In the genomic region with DNA sequence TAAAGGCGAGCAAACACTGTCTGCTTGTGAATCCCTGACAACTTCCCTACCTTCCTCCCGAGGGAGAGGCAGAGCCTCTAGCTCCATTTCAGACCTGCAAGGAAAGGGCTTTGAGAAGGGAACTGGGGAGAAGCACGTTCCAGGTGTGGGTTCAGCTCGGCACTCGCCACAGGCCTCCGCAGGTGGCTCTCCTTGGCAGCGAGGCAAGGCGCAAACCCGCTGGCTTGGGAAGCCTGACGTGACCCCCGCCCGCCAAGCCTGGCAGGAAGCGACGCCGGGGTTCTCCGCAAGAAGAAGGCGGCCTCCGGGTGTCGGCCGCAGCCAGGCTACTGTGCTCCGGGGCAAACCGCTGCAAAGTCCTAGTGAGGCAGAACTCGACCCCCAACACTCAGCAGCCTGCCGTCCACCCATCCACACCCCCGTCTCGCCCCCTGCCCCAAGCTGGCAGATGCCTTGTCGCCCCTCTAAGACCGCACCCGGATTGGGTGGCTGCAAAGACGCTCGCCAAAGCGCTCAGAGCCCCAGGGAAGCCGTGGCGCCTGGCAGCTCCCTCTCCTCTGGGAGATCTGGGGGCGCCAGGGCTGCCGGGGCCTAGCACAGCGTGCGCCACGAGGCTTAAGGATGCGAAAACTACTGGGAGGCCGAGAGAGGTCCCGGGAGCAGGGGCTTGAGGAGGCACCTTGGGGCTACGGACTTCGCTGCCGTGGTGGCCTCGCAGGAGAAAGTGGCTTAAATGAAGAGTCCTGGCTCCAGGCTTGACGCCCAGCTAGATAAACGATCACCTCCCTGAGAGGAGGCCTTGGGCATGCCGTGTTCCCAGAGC, we compare ENCODE assay signal across 13 cellular contexts. TPM values are rescaled to one million over a fixed set of nuclear protein-coding genes. Genes with fewer than 3 reads are reported as not detected.
A peak's percentile ranks its signal among the peaks of the same experiment; 100 is the strongest.
DNase-seq lines count a peak whose midpoint lies in the region; ATAC-seq and TF ChIP-seq lines count a peak whose summit lies in the region.
"Had no signal": no experiment of that assay in that cellular context is flagged by ENCODE, and none has a peak within 500 bp of the region (broad histone marks: within the 10 kb centered on the region; RNA-seq: fewer than 3 reads in every experiment).

No MANE protein-coding gene starts in this region.

- intact Hi-C loops in activated CD8-positive, alpha-beta T cell treated with anti-CD3 and anti-CD28 coated beads for 36 hours (cut with micrococcal nuclease), result no loop called here
- intact Hi-C loops in tibial artery (cut with DNase I; ENCODE audit: low total_unique reads), result no loop called here

- H3K36me3 ChIP-seq in iPS-18a (ENCODE audit: control insufficient read depth, low read depth, low read length), result no peaks in the 10 kb centered on the region
- H3K36me3 ChIP-seq in tibial artery, result peaks cover 0 to 5% (median 0%) of the 10 kb centered on the region in 3 donors
- H3K36me3 ChIP-seq in SJCRH30, result no peaks in the 10 kb centered on the region
- H3K36me3 ChIP-seq: pancreas had no signal

- H3K4me3 Mint-ChIP-seq in activated CD8-positive, alpha-beta T cell treated with anti-CD3 and anti-CD28 coated beads for 36 hours, result peak overlapping the region; percentile 15
- H3K4me3 Mint-ChIP-seq in activated CD8-positive, alpha-beta T cell treated with anti-CD3 and anti-CD28 coated beads, Interleukin-2, amount 10 ng/mL, durations not matched to agents 7 days and 5 days, result no peak overlapping the region
- H3K4me3 Mint-ChIP-seq in WTC11, result peak overlapping the region; percentile 62
- peak overlapping the region in 1 of 2 donors; percentile 46 for H3K4me3 Mint-ChIP-seq in stimulated activated naive B cell treated with anti-CD40 and anti-IgM and Interleukin-4, amounts not matched to agents 10 μg/mL and 1 μg/mL and 100 μg/mL, for 72 hours

- H3K4me1 Mint-ChIP-seq in activated CD8-positive, alpha-beta T cell treated with anti-CD3 and anti-CD28 coated beads for 36 hours (ENCODE audit: low read depth), result peaks cover 11% of the 10 kb centered on the region
- H3K4me1 Mint-ChIP-seq in activated CD8-positive, alpha-beta T cell treated with anti-CD3 and anti-CD28 coated beads, Interleukin-2, amount 10 ng/mL, durations not matched to agents 7 days and 5 days (ENCODE audit: low read depth), result peaks cover 21% of the 10 kb centered on the region
- H3K4me1 Mint-ChIP-seq in WTC11, result peaks cover 49% of the 10 kb centered on the region
- H3K4me1 Mint-ChIP-seq in stimulated activated naive B cell treated with anti-CD40 and anti-IgM and Interleukin-4, amounts not matched to agents 10 μg/mL and 1 μg/mL and 100 μg/mL, for 72 hours, result peaks cover 5 to 9% of the 10 kb centered on the region in 2 donors

- ATAC-seq in activated CD8-positive, alpha-beta T cell treated with anti-CD3 and anti-CD28 coated beads for 36 hours, result peak; percentile 66
- ATAC-seq in activated CD8-positive, alpha-beta T cell treated with anti-CD3 and anti-CD28 coated beads, Interleukin-2, amount 10 ng/mL, durations not matched to agents 7 days and 5 days, result no peak
- ATAC-seq in WTC11, result peak; percentile 65
- ATAC-seq in stimulated activated naive B cell treated with anti-CD40 and anti-IgM and Interleukin-4, amounts not matched to agents 10 μg/mL and 1 μg/mL and 100 μg/mL, for 72 hours (replicated peaks), result no peak
- ATAC-seq: HCT116, left colon had no signal

- no peak for DNase-seq in activated CD8-positive, alpha-beta T cell treated with anti-CD3 and anti-CD28 coated beads for 36 hours
- DNase-seq in activated CD8-positive, alpha-beta T cell treated with anti-CD3 and anti-CD28 coated beads, Interleukin-2, amount 10 ng/mL, durations not matched to agents 7 days and 5 days, result no peak
- DNase-seq in WTC11 (ENCODE audit: low spot score), result peak; percentile 65
- DNase-seq in stimulated activated naive B cell treated with anti-CD40 and anti-IgM and Interleukin-4, amounts not matched to agents 10 μg/mL and 1 μg/mL and 100 μg/mL, for 72 hours, result no peak
- no peak for DNase-seq in tibial artery
- DNase-seq in NCI-H1417 treated with DMSO at 0.1 percent for 48 hours (lab: John Stamatoyannopoulos, UW), result no peak
- no peak for DNase-seq in SJCRH30
- DNase-seq: left colon, NCI-H526 had no signal

- H3K27ac Mint-ChIP-seq in activated CD8-positive, alpha-beta T cell treated with anti-CD3 and anti-CD28 coated beads for 36 hours, result no peak overlapping the region
- H3K27ac Mint-ChIP-seq in activated CD8-positive, alpha-beta T cell treated with anti-CD3 and anti-CD28 coated beads, Interleukin-2, amount 10 ng/mL, durations not matched to agents 7 days and 5 days, result no peak overlapping the region
- no peak overlapping the region for H3K27ac Mint-ChIP-seq in WTC11
- H3K27ac Mint-ChIP-seq in stimulated activated naive B cell treated with anti-CD40 and anti-IgM and Interleukin-4, amounts not matched to agents 10 μg/mL and 1 μg/mL and 100 μg/mL, for 72 hours, result peak overlapping the region; percentile 84

- H3K9me3 Mint-ChIP-seq in activated CD8-positive, alpha-beta T cell treated with anti-CD3 and anti-CD28 coated beads for 36 hours, result peaks cover 1% of the 10 kb centered on the region
- H3K9me3 Mint-ChIP-seq in activated CD8-positive, alpha-beta T cell treated with anti-CD3 and anti-CD28 coated beads, Interleukin-2, amount 10 ng/mL, durations not matched to agents 7 days and 5 days (ENCODE audit: insufficient read depth), result no peaks in the 10 kb centered on the region
- peaks cover 10% of the 10 kb centered on the region for H3K9me3 Mint-ChIP-seq in WTC11
- peaks cover 0 to 6% of the 10 kb centered on the region in 2 donors for H3K9me3 Mint-ChIP-seq in stimulated activated naive B cell treated with anti-CD40 and anti-IgM and Interleukin-4, amounts not matched to agents 10 μg/mL and 1 μg/mL and 100 μg/mL, for 72 hours

- peaks cover 86% of the 10 kb centered on the region for H3K27me3 ChIP-seq in iPS-18a (ENCODE audit: control insufficient read depth, insufficient read depth, low read length)
- peaks cover 0 to 62% of the 10 kb centered on the region in 2 donors for H3K27me3 ChIP-seq in tibial artery
- H3K27me3 ChIP-seq in SJCRH30, result no peaks in the 10 kb centered on the region; the same call in 1 of the 2 replicates

- peaks cover 7% of the 10 kb centered on the region for H3K9me3 ChIP-seq in iPS-18a (ENCODE audit: control insufficient read depth, low read depth, low read length)
- peaks cover 0 to 23% (median 17%) of the 10 kb centered on the region in 3 donors for H3K9me3 ChIP-seq in tibial artery
- no peaks in the 10 kb centered on the region; the same call in 1 of the 2 replicates for H3K9me3 ChIP-seq in SJCRH30 (replicated peaks)
- H3K9me3 ChIP-seq: pancreas had no signal

- H3K4me3 ChIP-seq in iPS-18a (ENCODE audit: low read length) (peak overlapping the region; percentile 15), tibial artery (no peak overlapping the region), SJCRH30 (no peak overlapping the region)
- H3K4me3 ChIP-seq: pancreas, SK-N-MC had no signal

- no peak for TF ChIP-seq CTCF in activated CD8-positive, alpha-beta T cell treated with anti-CD3 and anti-CD28 coated beads for 36 hours (IDR thresholded peaks at IDR 0.05)
- TF ChIP-seq CTCF in WTC11 (IDR thresholded peaks at IDR 0.05) (no peak), tibial artery (IDR thresholded peaks at IDR 0.05) (no peak)

- H3K27ac ChIP-seq in iPS-18a (ENCODE audit: low read length), result no peak overlapping the region
- no peak overlapping the region for H3K27ac ChIP-seq in tibial artery
- H3K27ac ChIP-seq in SJCRH30, result no peak overlapping the region
- H3K27ac ChIP-seq: pancreas, SK-N-MC had no signal

- peaks cover 71% of the 10 kb centered on the region for H3K27me3 Mint-ChIP-seq in activated CD8-positive, alpha-beta T cell treated with anti-CD3 and anti-CD28 coated beads for 36 hours
- peaks cover 74% of the 10 kb centered on the region for H3K27me3 Mint-ChIP-seq in activated CD8-positive, alpha-beta T cell treated with anti-CD3 and anti-CD28 coated beads, Interleukin-2, amount 10 ng/mL, durations not matched to agents 7 days and 5 days (ENCODE audit: low read depth)
- peaks cover 78% of the 10 kb centered on the region for H3K27me3 Mint-ChIP-seq in WTC11 (ENCODE audit: low read depth)
- H3K27me3 Mint-ChIP-seq in stimulated activated naive B cell treated with anti-CD40 and anti-IgM and Interleukin-4, amounts not matched to agents 10 μg/mL and 1 μg/mL and 100 μg/mL, for 72 hours, result peaks cover 46 to 48% of the 10 kb centered on the region in 2 donors

- peaks cover 6% of the 10 kb centered on the region for H3K36me3 Mint-ChIP-seq in activated CD8-positive, alpha-beta T cell treated with anti-CD3 and anti-CD28 coated beads for 36 hours (ENCODE audit: low read depth)
- peaks cover 19% of the 10 kb centered on the region for H3K36me3 Mint-ChIP-seq in activated CD8-positive, alpha-beta T cell treated with anti-CD3 and anti-CD28 coated beads, Interleukin-2, amount 10 ng/mL, durations not matched to agents 7 days and 5 days (ENCODE audit: low read depth)
- H3K36me3 Mint-ChIP-seq in WTC11, result peaks cover 11% of the 10 kb centered on the region
- peaks cover 2 to 6% of the 10 kb centered on the region in 2 donors for H3K36me3 Mint-ChIP-seq in stimulated activated naive B cell treated with anti-CD40 and anti-IgM and Interleukin-4, amounts not matched to agents 10 μg/mL and 1 μg/mL and 100 μg/mL, for 72 hours

- H3K4me1 ChIP-seq in iPS-18a (ENCODE audit: control insufficient read depth, low read depth, low read length) (peaks cover 14% of the 10 kb centered on the region), tibial artery (peaks cover 0 to 10% (median 4%) of the 10 kb centered on the region in 4 donors), SJCRH30 (peaks cover 13% of the 10 kb centered on the region)
- H3K4me1 ChIP-seq: pancreas had no signal

- POLR2A ChIA-PET in activated CD8-positive, alpha-beta T cell treated with anti-CD3 and anti-CD28 coated beads for 36 hours (lab: Charles Lee), result interaction anchor here (0.6 to 1.2 kb wide), 2 partner anchors 15 to 589 kb away, joined by 3 read pairs; no protein-coding TSS in a partner anchor
- POLR2A ChIA-PET in activated CD8-positive, alpha-beta T cell treated with anti-CD3 and anti-CD28 coated beads, Interleukin-2, amount 10 ng/mL, durations not matched to agents 7 days and 5 days (lab: Charles Lee), result no interaction called here
- POLR2A ChIA-PET in WTC11 (lab: Charles Lee), result interaction anchor here (1.2 to 1.5 kb wide), 2 partner anchors 8 to 21 kb away, joined by 3 to 5 read pairs; partner anchors contain the start of gene NKX3-2

- CTCF ChIA-PET in activated CD8-positive, alpha-beta T cell treated with anti-CD3 and anti-CD28 coated beads for 36 hours (lab: Charles Lee), result interaction anchor here (0.6 to 6.0 kb wide), 6 partner anchors 20 to 670 kb away, joined by 3 to 31 read pairs (median 4); partner anchors contain the start of genes NKX3-2 and RAB28
- CTCF ChIA-PET in activated CD8-positive, alpha-beta T cell treated with anti-CD3 and anti-CD28 coated beads, Interleukin-2, amount 10 ng/mL, durations not matched to agents 7 days and 5 days (lab: Charles Lee), result interaction anchor here (0.8 to 1.1 kb wide), 2 partner anchors 9 to 19 kb away, joined by 4 to 8 read pairs; no protein-coding TSS in a partner anchor
- CTCF ChIA-PET in WTC11 (lab: Charles Lee), result interaction anchor here (1.0 to 6.1 kb wide), 5 partner anchors 9 to 91 kb away, joined by 3 to 69 read pairs (median 4); partner anchors contain the start of gene NKX3-2

- no peak overlapping the region for H3K9ac ChIP-seq in iPS-18a (ENCODE audit: low read length)

RNA-seq across cellular contexts. Expression of gene NKX3-2, which starts 21.8 kb away (rescaled TPM):
- total RNA-seq in activated CD8-positive, alpha-beta T cell treated with anti-CD3 and anti-CD28 coated beads for 36 hours, result not detected
- total RNA-seq in activated CD8-positive, alpha-beta T cell treated with anti-CD3 and anti-CD28 coated beads, Interleukin-2, amount 10 ng/mL, durations not matched to agents 7 days and 5 days, result not detected
- total RNA-seq in WTC11 (2021), result 0.07 TPM in 1 of 3 replicates, not detected in the others
- 3.0 and 3.4 TPM in 2 replicates for total RNA-seq in SJCRH30 (2014; rRNA removed; shearing (Covaris generic))

RNA-seq across cellular contexts. Expression of gene RAB28, which starts 38.4 kb away (rescaled TPM):
- 10 to 100 TPM; 12.5 to 13.1 TPM for total RNA-seq in activated CD8-positive, alpha-beta T cell treated with anti-CD3 and anti-CD28 coated beads for 36 hours
- 10 to 100 TPM; 12.2 to 16.1 TPM for total RNA-seq in activated CD8-positive, alpha-beta T cell treated with anti-CD3 and anti-CD28 coated beads, Interleukin-2, amount 10 ng/mL, durations not matched to agents 7 days and 5 days
- 17.1 to 18.4 TPM (median 17.4 TPM) in 3 replicates for total RNA-seq in WTC11 (2021)
- total RNA-seq in SJCRH30 (2014; rRNA removed; shearing (Covaris generic)), result 32.7 and 40.2 TPM in 2 replicates

Comparison
In these comparisons a context has a peak if more than half of its experiments do, and no peak if none do; other contexts are left out.
1. ATAC-seq: peak in activated CD8-positive, alpha-beta T cell treated with anti-CD3 and anti-CD28 coated beads for 36 hours (single experiment) and WTC11 (single experiment); none in activated CD8-positive, alpha-beta T cell treated with anti-CD3 and anti-CD28 coated beads, Interleukin-2, amount 10 ng/mL, durations not matched to agents 7 days and 5 days (single experiment) and stimulated activated naive B cell treated with anti-CD40 and anti-IgM and Interleukin-4, amounts not matched to agents 10 μg/mL and 1 μg/mL and 100 μg/mL, for 72 hours (0 of 2).